Comparison of ENCODE assay signal across 19 cellular contexts in genomic region chr7:121045090-121045489, GRCh38. TPM values are rescaled to one million over a fixed set of nuclear protein-coding genes. Genes with fewer than 3 reads are reported as not detected.
"Had no signal": no experiment of that assay in that cellular context is flagged by ENCODE, and none has a peak within 500 bp of the region (broad histone marks: within the 10 kb centered on the region; RNA-seq: fewer than 3 reads in every experiment).

No MANE protein-coding gene starts in this region.

- ATAC-seq: activated CD4-positive, alpha-beta T cell treated with anti-CD3 and anti-CD28 coated beads for 36 hours; effector memory CD8-positive, alpha-beta T cell; foreskin keratinocyte; left colon; pancreas; sciatic nerve; stimulated activated effector memory CD8-positive, alpha-beta T cell treated with anti-CD3 and anti-CD28 coated beads, Interleukin-12 subunit alpha, Interleukin-12 subunit beta, amount 100 ng/mL, for 72 hours; upper lobe of right lung had no signal

- H3K36me3 ChIP-seq: cardiac muscle cell, pancreas, stomach, upper lobe of right lung had no signal

- H3K9me3 ChIP-seq: pancreas, stomach, upper lobe of right lung had no signal

- H3K27me3 ChIP-seq: cardiac muscle cell, foreskin keratinocyte, pancreas, stomach, upper lobe of right lung had no signal

- H3K4me3 ChIP-seq: cardiac muscle cell, pancreas, smooth muscle cell, stomach, upper lobe of right lung had no signal

- H3K27ac ChIP-seq: cardiac muscle cell, foreskin keratinocyte, pancreas, stomach, upper lobe of right lung had no signal

- DNase-seq: activated CD4-positive, alpha-beta T cell treated with anti-CD3 and anti-CD28 coated beads for 36 hours; activated CD4-positive, alpha-beta T cell treated with anti-CD3 and anti-CD28 coated beads, Interleukin-2, amount 50 U/mL, for 48 hours; activated gamma-delta T cell treated with Interleukin-2 at 50 U/mL for 16 hours; dermis blood vessel endothelial cell; effector memory CD8-positive, alpha-beta T cell; foreskin keratinocyte; glutamatergic neuron; hippocampal formation; left colon; naive B cell; pancreas; stimulated activated CD4-positive, alpha-beta T cell treated with anti-CD3 and anti-CD28 coated beads, Interleukin-4, amount 100 ng/mL, for 24 hours; stomach; T-helper 2 cell; upper lobe of right lung had no signal

- H3K4me1 ChIP-seq: foreskin keratinocyte, pancreas had no signal

RNA-seq across cellular contexts. Expression of gene CPED1, which starts 56.6 kb away (rescaled TPM):
- total RNA-seq: activated CD4-positive, alpha-beta T cell treated with anti-CD3 and anti-CD28 coated beads for 36 hours had no signal
